In genomic region chr14:74647061-74647833, GRCh38 we compare ENCODE assay signal across 15 cellular contexts. TPM values are rescaled to one million over a fixed set of nuclear protein-coding genes. Genes with fewer than 3 reads are reported as not detected.
DNase-seq lines count a peak whose midpoint lies in the region; ATAC-seq, FAIRE-seq and TF ChIP-seq lines count a peak whose summit lies in the region.
"Had no signal": no experiment of that assay in that cellular context is flagged by ENCODE, and none has a peak within 500 bp of the region (broad histone marks: within the 10 kb centered on the region; RNA-seq: fewer than 3 reads in every experiment).

No MANE protein-coding gene starts in this region.

- H4K20me1 ChIP-seq in IMR-90 (ENCODE audit: insufficient read depth, low read length) (no peaks in the 10 kb centered on the region), keratinocyte (ENCODE audit: control insufficient read depth, extremely low read depth, insufficient read depth, low read length) (no peaks in the 10 kb centered on the region), PC-3 (ENCODE audit: low read length) (no peaks in the 10 kb centered on the region)

- H3K14ac ChIP-seq in IMR-90 (replicated peaks; ENCODE audit: low read depth, low read length): 0 out of 2 replicates have a peak overlapping the region, but pooled peaks have one; percentile 20

- H3K4me2 ChIP-seq in IMR-90 (ENCODE audit: low read depth, low read length) (no peak overlapping the region), keratinocyte (ENCODE audit: control insufficient read depth, extremely low read depth, insufficient read depth, low read depth, low read length) (peak overlapping the region; percentile 46), PC-3 (ENCODE audit: low read length) (no peak overlapping the region)
- H3K4me2 ChIP-seq: GM23338 had no signal

- H2AK5ac ChIP-seq in IMR-90 (ENCODE audit: low read depth, low read length): peak overlapping the region; percentile 81

- H3K18ac ChIP-seq in IMR-90 (ENCODE audit: low read depth, low read length): 0 out of 2 replicates have a peak overlapping the region, but pooled peaks have one; percentile 25

- H4K5ac ChIP-seq in IMR-90 (ENCODE audit: low read depth, low read length): no peak overlapping the region

- H3K9me2 ChIP-seq in PC-3 (replicated peaks; ENCODE audit: low read length): no peaks in the 10 kb centered on the region

- no peak for DNase-seq in IMR-90
- DNase-seq in amniotic epithelial cell (ENCODE audit: low read depth): peak; percentile 34
- no peak for DNase-seq in keratinocyte (ENCODE audit: low read depth, low spot score)
- no peak for DNase-seq in thoracic aorta (ENCODE audit: low spot score)
- DNase-seq in stimulated activated CD4-positive, alpha-beta T cell treated with anti-CD3 and anti-CD28 coated beads, Interleukin-1b, Interleukin-23, amount 100 ng/mL, for 48 hours: no peak
- DNase-seq in ACHN: no peak
- no peak for DNase-seq in PC-3
- DNase-seq: activated effector memory CD4-positive, alpha-beta T cell treated with anti-CD3 and anti-CD28 coated beads, Interleukin-2, amount 50 U/mL, for 16 hours; CD4-positive, alpha-beta T cell; left ventricle myocardium superior; naive thymus-derived CD4-positive, alpha-beta T cell; T-helper 1 cell had no signal

- no peak overlapping the region for H3K27ac ChIP-seq in IMR-90 (ENCODE audit: insufficient read depth, low read length)
- H3K27ac ChIP-seq in keratinocyte (ENCODE audit: control insufficient read depth, insufficient read depth, low read length): no peak overlapping the region
- H3K27ac ChIP-seq in thoracic aorta: peak overlapping the region; percentile 81 to 87
- no peak overlapping the region for H3K27ac ChIP-seq in PC-3 (ENCODE audit: low read length)
- H3K27ac ChIP-seq: Peyer's patch had no signal

- H3K23ac ChIP-seq in IMR-90 (ENCODE audit: low read depth, low read length): no peak overlapping the region

- BruUV-seq in IMR-90 (replicated peaks; lab: Mats Ljungman, UMichigan): no TSS peak
- BruUV-seq in PC-3 (replicated peaks; lab: Mats Ljungman, UMichigan): no TSS peak

- POLR2A ChIA-PET in IMR-90 (lab: Charles Lee; ENCODE audit: unreplicated experiment) (no interaction called here), PC-3 (lab: Charles Lee; ENCODE audit: unreplicated experiment) (no interaction called here)

- peak overlapping the region; percentile 19 for H2AK9ac ChIP-seq in IMR-90 (replicated peaks; ENCODE audit: low read depth, low read length, poor library complexity)

- FAIRE-seq in keratinocyte (lab: Jason Lieb, UNC): no peak

- H3K4me1 ChIP-seq in IMR-90 (ENCODE audit: control insufficient read depth, insufficient read depth, low read length) (peaks cover 28% of the 10 kb centered on the region), keratinocyte (ENCODE audit: control insufficient read depth, extremely low read depth, insufficient read depth, low read length) (peaks cover 47% of the 10 kb centered on the region), thoracic aorta (ENCODE audit: control insufficient read depth in 1 of 2, low read depth in 2 of 2) (peaks cover 32 to 75% of the 10 kb centered on the region in 2 donors), PC-3 (ENCODE audit: insufficient read depth, low read length) (peaks cover 6% of the 10 kb centered on the region; the same call in 1 of the 2 replicates)
- H3K4me1 ChIP-seq: Peyer's patch had no signal

- peak overlapping the region; percentile 24; the same call in 1 of the 2 replicates for H4K91ac ChIP-seq in IMR-90 (ENCODE audit: insufficient read depth, low read depth, low read length)

- H2BK15ac ChIP-seq in IMR-90 (ENCODE audit: low read depth, low read length): no peak overlapping the region

- H2BK20ac ChIP-seq in IMR-90 (ENCODE audit: low read depth, low read length): peak overlapping the region; percentile 38; the same call in 1 of the 2 replicates

- no peak for TF ChIP-seq RAD21 in IMR-90 (IDR thresholded peaks at IDR 0.05; ENCODE audit: low read length)

- in situ Hi-C loops in IMR-90 (cut with MboI; ENCODE audit: low sequenced_read_pairs): no loop called here
- in situ Hi-C loops in ACHN (cut with HindIII; ENCODE audit: low pct_ligation_motif_present, low pct_unique_long_range_greater_than_20kb, low sequenced_read_pairs): no loop called here

- H4K8ac ChIP-seq in IMR-90 (ENCODE audit: low read depth in 2 of 2, low read length in 2 of 2): peak overlapping the region in 1 of 2 experiments; percentile 45; a peak in 1 of 4 replicates

- H3K9me3 ChIP-seq in IMR-90 (ENCODE audit: control insufficient read depth, insufficient read depth, low read length) (no peaks in the 10 kb centered on the region), keratinocyte (ENCODE audit: control insufficient read depth, low read depth, low read length) (no peaks in the 10 kb centered on the region), thoracic aorta (no peaks in the 10 kb centered on the region), PC-3 (ENCODE audit: low read length) (no peaks in the 10 kb centered on the region)
- H3K9me3 ChIP-seq: Peyer's patch had no signal

- WGBS in IMR-90 (ENCODE audit: extremely low coverage in 2 of 2, insufficient read length in 1 of 2), 2 experiments: 86% methylated on average over 3 of the region's 12 CpGs; no CpG with 5 or more reads in 1 of the 2 experiments

- dilution Hi-C loops in IMR-90 (cut with HindIII; ENCODE audit: low sequenced_read_pairs, unreplicated experiment) (no loop called here), keratinocyte (cut with MboI; ENCODE audit: extremely low pct_ligation_motif_present, low sequenced_read_pairs) (no loop called here)

- CTCF ChIA-PET in IMR-90 (lab: Yijun Ruan, JAX) (interaction anchor here (1.4 to 2.1 kb wide), 2 partner anchors 38 to 75 kb away, joined by 4 read pairs; no protein-coding TSS in a partner anchor), PC-3 (lab: Charles Lee) (no interaction called here)

- H3K9ac ChIP-seq in IMR-90 (ENCODE audit: low read depth, low read length): no peak overlapping the region
- H3K9ac ChIP-seq in keratinocyte (ENCODE audit: control insufficient read depth, extremely low read depth, insufficient read depth, low read length): no peak overlapping the region
- no peak overlapping the region for H3K9ac ChIP-seq in PC-3 (ENCODE audit: low read length)

- peak overlapping the region; percentile 64; the same call in 1 of the 2 replicates for H2BK120ac ChIP-seq in IMR-90 (ENCODE audit: low read depth, low read length)

- TF ChIP-seq CTCF in IMR-90 (conservative IDR thresholded peaks at IDR 0.05; ENCODE audit: low read depth, low read length): no peak
- TF ChIP-seq CTCF in keratinocyte (optimal IDR thresholded peaks at IDR 0.05 in 1 of 3, IDR thresholded peaks at IDR 0.05 in 1 of 3, conservative IDR thresholded peaks at IDR 0.05 in 1 of 3; ENCODE audit: extremely low read depth in 1 of 3, insufficient read depth in 2 of 3, low read length in 3 of 3): no peak
- TF ChIP-seq CTCF in thoracic aorta (IDR thresholded peaks at IDR 0.05): no peak
- no peak for TF ChIP-seq CTCF in PC-3 (conservative IDR thresholded peaks at IDR 0.05; ENCODE audit: low read depth, low read length)

- H2BK5ac ChIP-seq in IMR-90 (ENCODE audit: low read depth, low read length, poor library complexity, severe bottlenecking): no peak overlapping the region

- H3K36me3 ChIP-seq in IMR-90 (ENCODE audit: control insufficient read depth, insufficient read depth, low read length): no peaks in the 10 kb centered on the region
- H3K36me3 ChIP-seq in keratinocyte (ENCODE audit: control insufficient read depth in 2 of 2, extremely low read depth in 1 of 2, insufficient read depth in 2 of 2, low read length in 2 of 2): no peaks in the 10 kb centered on the region
- no peaks in the 10 kb centered on the region for H3K36me3 ChIP-seq in thoracic aorta
- no peaks in the 10 kb centered on the region for H3K36me3 ChIP-seq in PC-3 (ENCODE audit: low read depth, low read length)
- H3K36me3 ChIP-seq: Peyer's patch had no signal

- no peak overlapping the region for H3K56ac ChIP-seq in IMR-90 (ENCODE audit: extremely low read depth, insufficient read depth, low read length)

- no peaks in the 10 kb centered on the region for H3K79me2 ChIP-seq in keratinocyte (ENCODE audit: control insufficient read depth, insufficient read depth, low read length)
- H3K79me2 ChIP-seq in PC-3 (ENCODE audit: low read length): no peaks in the 10 kb centered on the region

- no peak for ATAC-seq in IMR-90 (ENCODE audit: low read depth)
- ATAC-seq in thoracic aorta (ENCODE audit: insufficient number of reproducible peaks, low FRiP score, low read depth): no peak
- ATAC-seq in PC-3: no peak
- ATAC-seq: activated CD4-positive, CD25-positive, alpha-beta regulatory T cell treated with anti-CD3 and anti-CD28 coated beads, Interleukin-2, amount 50 U/mL, for 24 hours; naive thymus-derived CD4-positive, alpha-beta T cell had no signal

- H3K9me1 ChIP-seq in IMR-90 (ENCODE audit: insufficient read depth, low read length) (peaks cover 31% of the 10 kb centered on the region), keratinocyte (ENCODE audit: control insufficient read depth, extremely low read depth, insufficient read depth, low read length) (peaks cover 2% of the 10 kb centered on the region)

- H3K4me3 ChIP-seq in IMR-90 (ENCODE audit: insufficient read depth, low read depth, low read length) (no peak overlapping the region), keratinocyte (ENCODE audit: control insufficient read depth in 2 of 3, extremely low read depth in 1 of 3, insufficient read depth in 2 of 3, low read depth in 1 of 3, low read length in 3 of 3) (no peak overlapping the region), thoracic aorta (no peak overlapping the region), PC-3 (ENCODE audit: low read length) (no peak overlapping the region)
- H3K4me3 ChIP-seq: GM23338, Peyer's patch had no signal

- peaks cover 0 to 6% of the 10 kb centered on the region in 2 experiments; a peak in 1 of 4 replicates for H3K79me1 ChIP-seq in IMR-90 (ENCODE audit: low read depth in 1 of 2, low read length in 2 of 2)

- H2AFZ ChIP-seq in IMR-90 (replicated peaks; ENCODE audit: low read length, poor library complexity) (peak overlapping the region; percentile 74), keratinocyte (ENCODE audit: control insufficient read depth, low read length) (no peak overlapping the region), PC-3 (ENCODE audit: low read length) (no peak overlapping the region)
- H2AFZ ChIP-seq: GM23338 had no signal

- no peaks in the 10 kb centered on the region for H3K27me3 ChIP-seq in IMR-90 (ENCODE audit: control insufficient read depth, insufficient read depth, low read length)
- no peaks in the 10 kb centered on the region for H3K27me3 ChIP-seq in keratinocyte (ENCODE audit: control insufficient read depth, extremely low read depth, insufficient read depth, low read length)
- no peaks in the 10 kb centered on the region for H3K27me3 ChIP-seq in thoracic aorta (replicated peaks; ENCODE audit: insufficient read depth)
- no peaks in the 10 kb centered on the region for H3K27me3 ChIP-seq in PC-3 (ENCODE audit: low read length)
- H3K27me3 ChIP-seq: Peyer's patch had no signal

- intact Hi-C loops in IMR-90 (cut with micrococcal nuclease): no loop called here
- intact Hi-C loops in PC-3 (cut with micrococcal nuclease): no loop called here

- no peaks in the 10 kb centered on the region for H3F3A ChIP-seq in PC-3 (ENCODE audit: low read length, unreplicated experiment)

- no peak for TF ChIP-seq POLR2A in IMR-90 (IDR thresholded peaks at IDR 0.05; ENCODE audit: low read depth, low read length)

- peak overlapping the region; percentile 23 for H3K4ac ChIP-seq in IMR-90 (ENCODE audit: low read depth, low read length)

RNA-seq across cellular contexts. Expression of gene LTBP2, which starts 35.2 kb away (rescaled TPM):
- total RNA-seq in IMR-90 (2012; rRNA removed) (23.8 and 26.7 TPM in 2 replicates), thoracic aorta (100 to 1,000 TPM; 674 to 973 TPM), PC-3 (2014; rRNA removed) (17.4 and 18.1 TPM in 2 replicates)
- polyA plus RNA-seq in IMR-90 (2012; rRNA removed) (79.3 and 81.8 TPM in 2 replicates), keratinocyte (23.9 to 40.7 TPM (median 26.6 TPM) in 3 replicates)
- 49.1 and 65.1 TPM in 2 replicates for polyA plus RNA-seq in IMR-90 (2012; cell fraction: cytosol; rRNA removed)
- polyA plus RNA-seq in IMR-90 (2012; cell fraction: nucleus; rRNA removed; ENCODE audit: low replicate concordance): 57.1 and 111 TPM in 2 replicates
- polyA plus RNA-seq in keratinocyte (2011; ENCODE audit: low read depth): 12.1 TPM
- polyA plus RNA-seq in keratinocyte (2011; cell fraction: cytosol; rRNA removed): 19.5 and 28.2 TPM in 2 replicates
- polyA plus RNA-seq in keratinocyte (2011; cell fraction: nucleus; rRNA removed): 118 and 155 TPM in 2 replicates
- 11.7 and 64.1 TPM in 2 replicates for polyA plus RNA-seq in keratinocyte (2012; ENCODE audit: low replicate concordance)
- 66.1 to 143 TPM (median 68.5 TPM) in 3 replicates for polyA minus RNA-seq in keratinocyte
- 89.6 TPM for polyA minus RNA-seq in keratinocyte (2011; cell fraction: cytosol; rRNA and poly(A)+ RNA removed)
- 195 and 210 TPM in 2 replicates for polyA minus RNA-seq in keratinocyte (2011; cell fraction: nucleus; rRNA and poly(A)+ RNA removed)

Comparison
In these comparisons a context has a peak if more than half of its experiments do, and no peak if none do; other contexts are left out.
1. H3K27ac ChIP-seq: peak in thoracic aorta (2 of 2); none in IMR-90 (single experiment), keratinocyte (single experiment) and PC-3 (single experiment).
2. RNA of gene LTBP2, which starts 35.2 kb away (total RNA-seq): 674 to 973 TPM in thoracic aorta; 23.8 to 26.7 TPM in IMR-90 and 17.4 to 18.1 TPM in PC-3; every median in the first group is over 10 times any median in the second.